Comparison of ENCODE assay signal across 19 cellular contexts in genomic region chr9:114096866-114097612, GRCh38. TPM values are rescaled to one million over a fixed set of nuclear protein-coding genes. Genes with fewer than 3 reads are reported as not detected.
DNase-seq lines count a peak whose midpoint lies in the region; ATAC-seq lines count a peak whose summit lies in the region.
"Had no signal": no experiment of that assay in that cellular context is flagged by ENCODE, and none has a peak within 500 bp of the region (broad histone marks: within the 10 kb centered on the region; RNA-seq: fewer than 3 reads in every experiment).

No MANE protein-coding gene starts in this region.

- no peak for ATAC-seq in naive thymus-derived CD8-positive, alpha-beta T cell
- ATAC-seq in HG03571 (IDR thresholded peaks at IDR 0.05; ENCODE audit: unreplicated experiment) = no peak

- POLR2A ChIA-PET in naive thymus-derived CD8-positive, alpha-beta T cell (lab: Charles Lee) = no interaction called here
- POLR2A ChIA-PET in activated CD4-positive, alpha-beta memory T cell treated with anti-CD3 and anti-CD28 coated beads for 36 hours (lab: Charles Lee) = no interaction called here

- H3K9me3 Mint-ChIP-seq in naive thymus-derived CD8-positive, alpha-beta T cell = peaks cover 2 to 8% (median 7%) of the 10 kb centered on the region in 9 donors
- peaks cover 4% of the 10 kb centered on the region for H3K9me3 Mint-ChIP-seq in activated CD4-positive, alpha-beta memory T cell treated with anti-CD3 and anti-CD28 coated beads for 36 hours

- H3K27me3 ChIP-seq in BLaER1 treated with 17β-estradiol and CSF1 and Interleukin-3, amounts not matched to agents 10 nM and 100 nM = peaks cover 0 to 23% (median 0%) of the 10 kb centered on the region in 11 experiments; a peak in 6 of 22 replicates
- peaks cover 27% of the 10 kb centered on the region for H3K27me3 ChIP-seq in HUES48 (ENCODE audit: control insufficient read depth, insufficient read depth, low read length)
- H3K27me3 ChIP-seq in duodenal mucosa (ENCODE audit: control insufficient read depth in 1 of 2, insufficient read depth in 2 of 2, low read length in 2 of 2) = no peaks in the 10 kb centered on the region
- H3K27me3 ChIP-seq: vagina had no signal

- peaks cover 11 to 82% (median 76%) of the 10 kb centered on the region in 10 experiments for H3K4me1 ChIP-seq in BLaER1 treated with 17β-estradiol and CSF1 and Interleukin-3, amounts not matched to agents 10 nM and 100 nM
- no peaks in the 10 kb centered on the region for H3K4me1 ChIP-seq in HUES48 (ENCODE audit: control insufficient read depth, insufficient read depth, low read length)
- peaks cover 9 to 14% of the 10 kb centered on the region in 2 donors for H3K4me1 ChIP-seq in duodenal mucosa (ENCODE audit: control insufficient read depth in 1 of 2, insufficient read depth in 2 of 2, low read length in 2 of 2)
- H3K4me1 ChIP-seq: BE2C had no signal

- H3K9me3 ChIP-seq in BLaER1 treated with 17β-estradiol and CSF1 and Interleukin-3, amounts not matched to agents 10 nM and 100 nM (replicated peaks in 1 of 11) = peaks cover 2 to 8% (median 3%) of the 10 kb centered on the region in 11 experiments; a peak in 17 of 22 replicates
- H3K9me3 ChIP-seq in HUES48 (ENCODE audit: control insufficient read depth, insufficient read depth, low read length) (no peaks in the 10 kb centered on the region), duodenal mucosa (ENCODE audit: control insufficient read depth in 1 of 2, low read length in 2 of 2) (peaks cover 0 to 3% of the 10 kb centered on the region in 2 donors)
- H3K9me3 ChIP-seq: vagina had no signal

- H3K36me3 Mint-ChIP-seq in naive thymus-derived CD8-positive, alpha-beta T cell = peaks cover 0 to 5% (median 2%) of the 10 kb centered on the region in 3 donors
- H3K36me3 Mint-ChIP-seq in activated CD4-positive, alpha-beta memory T cell treated with anti-CD3 and anti-CD28 coated beads for 36 hours = no peaks in the 10 kb centered on the region

- CTCF ChIA-PET in activated CD4-positive, alpha-beta memory T cell treated with anti-CD3 and anti-CD28 coated beads for 36 hours (lab: Charles Lee) = interaction anchor here (1.0 to 5.4 kb wide), 2 partner anchors 11 to 14 kb away, joined by 5 to 40 read pairs (median 5); no protein-coding TSS in a partner anchor

- H3K4me2 ChIP-seq in BLaER1 treated with 17β-estradiol and CSF1 and Interleukin-3, amounts not matched to agents 10 nM and 100 nM = peak overlapping the region; percentile 86 to 95 (median 91)

- H3K27ac ChIP-seq in BLaER1 treated with 17β-estradiol and CSF1 and Interleukin-3, amounts not matched to agents 10 nM and 100 nM = peak overlapping the region in 4 of 11 experiments; percentile 9 to 52 (median 30); a peak in 3 of 22 replicates
- H3K27ac ChIP-seq in HUES48 (ENCODE audit: low read depth, low read length) (no peak overlapping the region), duodenal mucosa (ENCODE audit: low read depth, low read length) (no peak overlapping the region)
- H3K27ac ChIP-seq: vagina had no signal

- peaks cover 6 to 13% (median 12%) of the 10 kb centered on the region in 4 donors for H3K4me1 Mint-ChIP-seq in naive thymus-derived CD8-positive, alpha-beta T cell
- H3K4me1 Mint-ChIP-seq in activated CD4-positive, alpha-beta memory T cell treated with anti-CD3 and anti-CD28 coated beads for 36 hours (ENCODE audit: low read depth) = peaks cover 5% of the 10 kb centered on the region

- H3K27me3 Mint-ChIP-seq in naive thymus-derived CD8-positive, alpha-beta T cell = peaks cover 17 to 70% (median 47%) of the 10 kb centered on the region in 5 donors
- peaks cover 39% of the 10 kb centered on the region for H3K27me3 Mint-ChIP-seq in activated CD4-positive, alpha-beta memory T cell treated with anti-CD3 and anti-CD28 coated beads for 36 hours

- peak overlapping the region in 1 of 10 donors; percentile 27 for H3K27ac Mint-ChIP-seq in naive thymus-derived CD8-positive, alpha-beta T cell
- no peak overlapping the region for H3K27ac Mint-ChIP-seq in activated CD4-positive, alpha-beta memory T cell treated with anti-CD3 and anti-CD28 coated beads for 36 hours
- H3K27ac Mint-ChIP-seq: activated T-helper 1 cell treated with anti-CD3 and anti-CD28 coated beads, Interleukin-12 subunit alpha, Interleukin-12 subunit beta, Interleukin-2, Interleukin-4 antibody, amounts not matched to agents 30 ng/mL and 10 ng/mL and 1 ng/mL, durations not matched to agents 14 hours and 24 hours and 36 hours had no signal

- H3K36me3 ChIP-seq in BLaER1 treated with 17β-estradiol and CSF1 and Interleukin-3, amounts not matched to agents 10 nM and 100 nM = peaks cover 0 to 35% (median 0%) of the 10 kb centered on the region in 11 experiments; a peak in 7 of 22 replicates
- H3K36me3 ChIP-seq in HUES48 (ENCODE audit: control insufficient read depth, insufficient read depth, low read length) = no peaks in the 10 kb centered on the region
- H3K36me3 ChIP-seq in duodenal mucosa (ENCODE audit: control insufficient read depth in 1 of 2, insufficient read depth in 2 of 2, low read length in 2 of 2) = peaks cover 4 to 33% of the 10 kb centered on the region in 2 donors
- H3K36me3 ChIP-seq: BE2C, vagina had no signal

- DNase-seq in naive thymus-derived CD8-positive, alpha-beta T cell = no peak
- DNase-seq in NCI-H1694 (lab: John Stamatoyannopoulos, UW) (no peak), germinal center (ENCODE audit: low spot score) (no peak)
- no peak for DNase-seq in activated CD4-positive, alpha-beta memory T cell treated with anti-CD3 and anti-CD28 coated beads for 36 hours
- DNase-seq: activated CD4-positive, alpha-beta T cell treated with anti-CD3 and anti-CD28 coated beads, Interleukin-2, amount 50 U/mL, for 4 hours; BE2C; DND-41; NCI-H1105; SHP77 treated with DMSO at 0.1 percent for 48 hours; stimulated activated CD4-positive, alpha-beta T cell treated with anti-CD3 and anti-CD28 coated beads, Interleukin-4, amount 100 ng/mL, for 4 hours had no signal

- peaks cover 0 to 15% (median 0%) of the 10 kb centered on the region in 11 experiments; a peak in 2 of 22 replicates for H4K20me1 ChIP-seq in BLaER1 treated with 17β-estradiol and CSF1 and Interleukin-3, amounts not matched to agents 10 nM and 100 nM

- peak overlapping the region in 8 of 10 experiments; percentile 63 to 75 (median 68); a peak in 13 of 20 replicates for H3K4me3 ChIP-seq in BLaER1 treated with 17β-estradiol and CSF1 and Interleukin-3, amounts not matched to agents 10 nM and 100 nM
- peak overlapping the region; percentile 64; the same call in 1 of the 2 replicates for H3K4me3 ChIP-seq in HUES48 (ENCODE audit: low read depth, low read length)
- H3K4me3 ChIP-seq in duodenal mucosa (ENCODE audit: low read depth in 1 of 2, low read length in 2 of 2) = peak overlapping the region; percentile 64 to 70

- H3K4me3 Mint-ChIP-seq in naive thymus-derived CD8-positive, alpha-beta T cell = peak overlapping the region in 9 of 10 donors; percentile 50 to 78 (median 59)
- H3K4me3 Mint-ChIP-seq in activated CD4-positive, alpha-beta memory T cell treated with anti-CD3 and anti-CD28 coated beads for 36 hours = no peak overlapping the region

- peak overlapping the region in 6 of 11 experiments; percentile 40 to 73 (median 64); a peak in 9 of 22 replicates for H3K9ac ChIP-seq in BLaER1 treated with 17β-estradiol and CSF1 and Interleukin-3, amounts not matched to agents 10 nM and 100 nM
- no peak overlapping the region for H3K9ac ChIP-seq in HUES48 (ENCODE audit: low read depth, low read length)
- H3K9ac ChIP-seq in duodenal mucosa (ENCODE audit: low read depth in 1 of 2, low read length in 2 of 2) = peak overlapping the region; percentile 32 to 35

- intact Hi-C loops in activated CD4-positive, alpha-beta memory T cell treated with anti-CD3 and anti-CD28 coated beads for 36 hours (cut with micrococcal nuclease) = no loop called here

RNA-seq across cellular contexts. Expression of gene KIF12, which starts 2.1 kb away (rescaled TPM):
- total RNA-seq in naive thymus-derived CD8-positive, alpha-beta T cell = not detected
- polyA plus RNA-seq in naive thymus-derived CD8-positive, alpha-beta T cell = not detected
- not detected for total RNA-seq in activated CD4-positive, alpha-beta memory T cell treated with anti-CD3 and anti-CD28 coated beads for 36 hours
- total RNA-seq: activated T-helper 1 cell treated with anti-CD3 and anti-CD28 coated beads, Interleukin-12 subunit alpha, Interleukin-12 subunit beta, Interleukin-2, Interleukin-4 antibody, amounts not matched to agents 30 ng/mL and 10 ng/mL and 1 ng/mL, durations not matched to agents 14 hours and 24 hours and 36 hours; dermis microvascular lymphatic vessel endothelial cell; K562; vagina had no signal
- polyA plus RNA-seq: K562 had no signal

RNA-seq across cellular contexts. Expression of gene AMBP, which starts 18.9 kb away (rescaled TPM):
- not detected for total RNA-seq in naive thymus-derived CD8-positive, alpha-beta T cell
- polyA plus RNA-seq in naive thymus-derived CD8-positive, alpha-beta T cell = not detected
- not detected for total RNA-seq in activated CD4-positive, alpha-beta memory T cell treated with anti-CD3 and anti-CD28 coated beads for 36 hours
- total RNA-seq: activated T-helper 1 cell treated with anti-CD3 and anti-CD28 coated beads, Interleukin-12 subunit alpha, Interleukin-12 subunit beta, Interleukin-2, Interleukin-4 antibody, amounts not matched to agents 30 ng/mL and 10 ng/mL and 1 ng/mL, durations not matched to agents 14 hours and 24 hours and 36 hours; dermis microvascular lymphatic vessel endothelial cell; lower leg skin; vagina had no signal
- polyA plus RNA-seq: K562 had no signal

RNA-seq across cellular contexts. Expression of gene COL27A1, which starts 58.3 kb away (rescaled TPM):
- 1 to 10 TPM; 1.4 to 1.7 TPM for total RNA-seq in naive thymus-derived CD8-positive, alpha-beta T cell
- polyA plus RNA-seq in naive thymus-derived CD8-positive, alpha-beta T cell = under 1 TPM in 1 of 3 donors, not detected in 2; 0.14 TPM
- total RNA-seq in activated CD4-positive, alpha-beta memory T cell treated with anti-CD3 and anti-CD28 coated beads for 36 hours = 1 to 10 TPM; 4.0 to 4.1 TPM
- polyA plus RNA-seq: K562 had no signal
